Comparison of ENCODE assay signal across 25 cellular contexts in genomic region chr18:59035591-59035990, GRCh38.
"Had no signal": no experiment of that assay in that cellular context is flagged by ENCODE, and none has a peak within 500 bp of the region (broad histone marks: within the 10 kb centered on the region; RNA-seq: fewer than 3 reads in every experiment).

No MANE protein-coding gene starts in this region.

- H3K27ac Mint-ChIP-seq: activated B cell treated with CpG ODN at 0.5 μM for 24 hours; activated CD4-positive, alpha-beta T cell treated with anti-CD3 and anti-CD28 coated beads, Interleukin-2, amount 10 ng/mL, durations not matched to agents 24 days and 14 days; activated CD8-positive, alpha-beta memory T cell treated with anti-CD3 and anti-CD28 coated beads, Interleukin-2, amount 10 ng/mL, durations not matched to agents 7 days and 5 days; activated naive CD8-positive, alpha-beta T cell; activated T-cell treated with anti-CD3 and anti-CD28 coated beads, Interleukin-2, amount 50 U/mL, for 24 hours; activated T-helper 1 cell treated with anti-CD3 and anti-CD28 coated beads, Interleukin-12 subunit alpha, Interleukin-12 subunit beta, Interleukin-2, Interleukin-4 antibody, amounts not matched to agents 30 ng/mL and 10 ng/mL and 1 ng/mL, durations not matched to agents 14 hours and 24 hours and 36 hours; brain; T-cell had no signal

- H3K4me3 Mint-ChIP-seq: activated B cell treated with CpG ODN at 0.5 μM for 24 hours; activated CD4-positive, alpha-beta T cell treated with anti-CD3 and anti-CD28 coated beads, Interleukin-2, amount 10 ng/mL, durations not matched to agents 24 days and 14 days; activated CD8-positive, alpha-beta memory T cell treated with anti-CD3 and anti-CD28 coated beads, Interleukin-2, amount 10 ng/mL, durations not matched to agents 7 days and 5 days; activated naive CD8-positive, alpha-beta T cell; activated T-cell treated with anti-CD3 and anti-CD28 coated beads, Interleukin-2, amount 50 U/mL, for 24 hours; activated T-helper 1 cell treated with anti-CD3 and anti-CD28 coated beads, Interleukin-12 subunit alpha, Interleukin-12 subunit beta, Interleukin-2, Interleukin-4 antibody, amounts not matched to agents 30 ng/mL and 10 ng/mL and 1 ng/mL, durations not matched to agents 14 hours and 24 hours and 36 hours; brain; T-cell had no signal

- H3K27me3 Mint-ChIP-seq: activated B cell treated with CpG ODN at 0.5 μM for 24 hours; activated CD4-positive, alpha-beta T cell treated with anti-CD3 and anti-CD28 coated beads, Interleukin-2, amount 10 ng/mL, durations not matched to agents 24 days and 14 days; activated CD8-positive, alpha-beta memory T cell treated with anti-CD3 and anti-CD28 coated beads, Interleukin-2, amount 10 ng/mL, durations not matched to agents 7 days and 5 days had no signal

- H3K27me3 ChIP-seq: MG63 had no signal

- DNase-seq: activated B cell treated with CpG ODN at 0.5 μM for 24 hours; activated CD4-positive, alpha-beta T cell treated with anti-CD3 and anti-CD28 coated beads for 1 hour; activated CD4-positive, alpha-beta T cell treated with anti-CD3 and anti-CD28 coated beads, Interleukin-2, amount 10 ng/mL, durations not matched to agents 24 days and 14 days; activated CD4-positive, alpha-beta T cell treated with anti-CD3 and anti-CD28 coated beads, Interleukin-2, amount 50 U/mL, for 48 hours; activated CD8-positive, alpha-beta memory T cell treated with anti-CD3 and anti-CD28 coated beads, Interleukin-2, amount 10 ng/mL, durations not matched to agents 7 days and 5 days; activated effector memory CD4-positive, alpha-beta T cell treated with Interleukin-2 at 50 U/mL for 16 hours; activated naive CD4-positive, alpha-beta T cell; activated T-cell treated with anti-CD3 and anti-CD28 coated beads, Interleukin-2, amount 50 U/mL, for 24 hours; amygdala; MG63; MV-4-11; NCI-H1092 treated with DMSO at 0.1 percent for 48 hours; NCI-H1417 treated with DMSO at 0.1 percent for 48 hours; NCI-H1694 treated with DMSO at 0.1 percent for 48 hours; NCI-H2029 treated with DMSO at 0.1 percent for 48 hours; NCI-H526 treated with DMSO at 0.1 percent for 48 hours; NCI-H82; PC-3; SHP77 treated with DMSO at 0.1 percent for 48 hours; T-cell; T-helper 2 cell; T1000 had no signal

- H3K36me3 Mint-ChIP-seq: activated CD8-positive, alpha-beta memory T cell treated with anti-CD3 and anti-CD28 coated beads, Interleukin-2, amount 10 ng/mL, durations not matched to agents 7 days and 5 days; activated naive CD8-positive, alpha-beta T cell; brain; T-cell had no signal

- H3K9me3 Mint-ChIP-seq: activated B cell treated with CpG ODN at 0.5 μM for 24 hours; activated CD4-positive, alpha-beta T cell treated with anti-CD3 and anti-CD28 coated beads, Interleukin-2, amount 10 ng/mL, durations not matched to agents 24 days and 14 days; activated T-helper 1 cell treated with anti-CD3 and anti-CD28 coated beads, Interleukin-12 subunit alpha, Interleukin-12 subunit beta, Interleukin-2, Interleukin-4 antibody, amounts not matched to agents 30 ng/mL and 10 ng/mL and 1 ng/mL, durations not matched to agents 14 hours and 24 hours and 36 hours; brain; T-cell had no signal

- H3K9me3 ChIP-seq: MG63 had no signal

- H3K4me1 Mint-ChIP-seq: activated B cell treated with CpG ODN at 0.5 μM for 24 hours; activated CD4-positive, alpha-beta T cell treated with anti-CD3 and anti-CD28 coated beads, Interleukin-2, amount 10 ng/mL, durations not matched to agents 24 days and 14 days; T-cell had no signal
